1 cellular context compared by ENCODE assay signal in genomic region chr9:120750421-120750820, GRCh38.
TF ChIP-seq lines count a peak whose summit lies in the region.

No MANE protein-coding gene starts in this region.

TF ChIP-seq in IMR-90, 13 proteins besides CTCF, POLR2A, EP300 and RAD21 (continued from another document):
- TF ChIP-seq ELK1 (IDR thresholded peaks at IDR 0.05; ENCODE audit: borderline replicate concordance, low read depth, low read length), result no peak
- TF ChIP-seq USF2 (IDR thresholded peaks at IDR 0.05; ENCODE audit: low read depth, low read length), result no peak
- TF ChIP-seq FOS (IDR thresholded peaks at IDR 0.05; ENCODE audit: low read depth, low read length), result no peak
